ENCODE assay signal across 8 cellular contexts in genomic region chr3:66164155-66164554, GRCh38.
"Had no signal": no experiment of that assay in that cellular context is flagged by ENCODE, and none has a peak within 500 bp of the region (broad histone marks: within the 10 kb centered on the region; RNA-seq: fewer than 3 reads in every experiment).

No MANE protein-coding gene starts in this region.

- DNase-seq: GDM1, GF-D8 had no signal

- ATAC-seq: GM12878 had no signal

- H3K4me3 ChIP-seq: GM12878 had no signal

- FAIRE-seq: G401.6, GM12878, GM12891, GM12892, GM18507, GM19239 had no signal
